In genomic region chr12:22272596-22272995, GRCh38 we compare ENCODE assay signal across 1 cellular context.
TF ChIP-seq lines count a peak whose summit lies in the region.

No MANE protein-coding gene starts in this region.

TF ChIP-seq in neural cell, 6 proteins besides CTCF, POLR2A, EP300 and RAD21 (continued from another document):
- TF ChIP-seq REST (IDR thresholded peaks at IDR 0.05; ENCODE audit: borderline replicate concordance): no peak
- TF ChIP-seq EZH2 (IDR thresholded peaks at IDR 0.05; ENCODE audit: borderline replicate concordance, insufficient read depth, low read length, poor library complexity, severe bottlenecking): no peak
- TF ChIP-seq SMC3 (conservative IDR thresholded peaks at IDR 0.05; ENCODE audit: poor library complexity): no peak
- TF ChIP-seq MXI1 (conservative IDR thresholded peaks at IDR 0.05; ENCODE audit: poor library complexity, severe bottlenecking): no peak
